ENCODE assay signal across 14 cellular contexts in the genomic region with DNA sequence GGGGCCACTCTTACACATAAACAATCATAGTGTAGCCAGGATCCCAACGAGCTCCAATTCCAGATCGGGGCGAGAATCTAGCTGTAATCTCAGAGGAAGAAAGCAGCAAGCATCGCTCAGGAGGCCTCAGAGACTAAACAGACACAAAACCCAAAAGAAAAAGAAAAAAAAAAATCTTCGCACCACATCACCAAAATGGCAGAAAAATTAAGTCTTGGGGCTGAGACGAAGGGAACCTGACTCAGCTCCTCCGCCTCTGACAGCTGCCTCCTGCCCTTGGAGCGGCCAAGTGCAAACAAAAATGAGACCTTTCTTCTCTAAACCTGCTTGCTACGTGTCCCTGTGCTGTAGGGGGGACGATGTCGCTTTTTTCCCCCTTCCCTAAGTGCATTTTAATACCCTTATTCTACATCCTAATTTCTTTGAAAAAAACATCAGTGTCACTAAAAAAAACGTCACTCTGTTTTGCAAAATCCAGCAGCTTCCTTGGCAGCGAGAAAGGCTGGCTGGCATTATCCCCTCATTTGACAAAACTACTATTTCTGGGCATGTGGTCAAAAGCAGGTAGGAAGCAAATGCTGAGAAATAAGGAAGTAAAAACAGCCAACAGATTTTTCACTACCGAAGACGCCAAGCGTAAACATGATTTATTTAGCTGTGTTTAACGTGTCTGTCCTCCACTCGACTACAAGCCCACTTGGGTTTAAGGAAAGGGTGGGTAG. TPM values are rescaled to one million over a fixed set of nuclear protein-coding genes. Genes with fewer than 3 reads are reported as not detected.
DNase-seq lines count a peak whose midpoint lies in the region; ATAC-seq and TF ChIP-seq lines count a peak whose summit lies in the region.
"Had no signal": no experiment of that assay in that cellular context is flagged by ENCODE, and none has a peak within 500 bp of the region (broad histone marks: within the 10 kb centered on the region; RNA-seq: fewer than 3 reads in every experiment).

No MANE protein-coding gene starts in this region.

- H3K27ac ChIP-seq in iPS-20b (ENCODE audit: low read length) (no peak overlapping the region), transverse colon (peak overlapping the region; percentile 12 to 42 (median 18))
- H3K27ac ChIP-seq: colonic mucosa had no signal

- H3K36me3 Mint-ChIP-seq in activated T-helper 17 cell treated with anti-CD3 and anti-CD28 coated beads, Interleukin-2, amount 50 U/mL, for 72 hours (ENCODE audit: low read depth): peaks cover 92% of the 10 kb centered on the region
- H3K36me3 Mint-ChIP-seq: memory B cell had no signal

- DNase-seq in activated effector memory CD4-positive, alpha-beta T cell treated with anti-CD3 and anti-CD28 coated beads, Interleukin-2, amount 50 U/mL, for 16 hours: peak; percentile 80
- no peak for DNase-seq in activated effector memory CD4-positive, alpha-beta T cell treated with Interleukin-2 at 50 U/mL for 16 hours
- DNase-seq in transverse colon (no peak), KG1 (lab: John Stamatoyannopoulos, UW) (no peak), SHP77 treated with DMSO at 0.1 percent for 48 hours (lab: John Stamatoyannopoulos, UW) (no peak)
- DNase-seq: colonic mucosa, GDM1 had no signal

- no peaks in the 10 kb centered on the region for H3K9me3 Mint-ChIP-seq in activated T-helper 17 cell treated with anti-CD3 and anti-CD28 coated beads, Interleukin-2, amount 50 U/mL, for 72 hours
- H3K9me3 Mint-ChIP-seq: memory B cell had no signal

- H3K4me3 ChIP-seq in iPS-20b (ENCODE audit: low read length): no peak overlapping the region
- no peak overlapping the region for H3K4me3 ChIP-seq in transverse colon
- H3K4me3 ChIP-seq: colonic mucosa had no signal

- peak overlapping the region; percentile 91; the same call in 1 of the 2 replicates for H3K9ac ChIP-seq in iPS-20b (ENCODE audit: low read depth, low read length)

- TF ChIP-seq CTCF in transverse colon (IDR thresholded peaks at IDR 0.05): no peak

- H3K27me3 Mint-ChIP-seq in activated T-helper 17 cell treated with anti-CD3 and anti-CD28 coated beads, Interleukin-2, amount 50 U/mL, for 72 hours: no peaks in the 10 kb centered on the region

- H3K4me1 ChIP-seq in iPS-20b (ENCODE audit: insufficient read depth, low read length): peaks cover 53% of the 10 kb centered on the region
- peaks cover 0 to 22% (median 13%) of the 10 kb centered on the region in 4 donors for H3K4me1 ChIP-seq in transverse colon
- H3K4me1 ChIP-seq: colonic mucosa had no signal

- intact Hi-C loops in transverse colon (cut with DNase I; ENCODE audit: low total_unique reads): no loop called here

- peaks cover 67% of the 10 kb centered on the region for H3K4me1 Mint-ChIP-seq in activated T-helper 17 cell treated with anti-CD3 and anti-CD28 coated beads, Interleukin-2, amount 50 U/mL, for 72 hours
- H3K4me1 Mint-ChIP-seq: memory B cell had no signal

- TF ChIP-seq EP300 in transverse colon (IDR thresholded peaks at IDR 0.05; ENCODE audit: low read depth): no peak

- peak overlapping the region; percentile 88 for H3K27ac Mint-ChIP-seq in activated T-helper 17 cell treated with anti-CD3 and anti-CD28 coated beads, Interleukin-2, amount 50 U/mL, for 72 hours
- H3K27ac Mint-ChIP-seq: memory B cell had no signal

- 0 out of 2 replicates have a peak, but pooled peaks cover 4% of the 10 kb centered on the region for H3K27me3 ChIP-seq in iPS-20b (ENCODE audit: insufficient read depth, low read length)
- peaks cover 20% of the 10 kb centered on the region for H3K27me3 ChIP-seq in transverse colon

- no peak for TF ChIP-seq POLR2A in transverse colon (IDR thresholded peaks at IDR 0.05)

- 43 to 45% methylated on average over 8 to 18 of the region's 18 CpGs for WGBS in transverse colon (ENCODE audit: low coverage in 1 of 2), 2 donors

- in situ Hi-C loops in transverse colon (cut with MboI; ENCODE audit: low pct_ligation_motif_present in 1 of 4, low pct_unique_long_range_greater_than_20kb in 1 of 4, low sequenced_read_pairs in 3 of 4): no loop called here

- H3K9me3 ChIP-seq in iPS-20b (ENCODE audit: insufficient read depth, low read depth, low read length) (no peaks in the 10 kb centered on the region), transverse colon (no peaks in the 10 kb centered on the region)
- H3K9me3 ChIP-seq: colonic mucosa had no signal

- no peaks in the 10 kb centered on the region for H3K36me3 ChIP-seq in iPS-20b (ENCODE audit: insufficient read depth, low read depth, low read length)
- no peaks in the 10 kb centered on the region for H3K36me3 ChIP-seq in transverse colon
- H3K36me3 ChIP-seq: colonic mucosa had no signal

- H3K4me3 Mint-ChIP-seq in activated T-helper 17 cell treated with anti-CD3 and anti-CD28 coated beads, Interleukin-2, amount 50 U/mL, for 72 hours: peak overlapping the region; percentile 96
- H3K4me3 Mint-ChIP-seq: memory B cell had no signal

- ATAC-seq in activated T-helper 17 cell treated with anti-CD3 and anti-CD28 coated beads, Interleukin-2, amount 50 U/mL, for 72 hours (replicated peaks): peak; percentile 38
- ATAC-seq in GM18517 (IDR thresholded peaks at IDR 0.05; ENCODE audit: unreplicated experiment): no peak
- ATAC-seq: SK-N-SH treated with all-trans-retinoic acid at 6 μM for 48 hours had no signal

RNA-seq across cellular contexts. Expression of gene BCL11B, which starts 30.5 kb away (rescaled TPM):
- 10 to 100 TPM; 51.4 to 52.9 TPM for total RNA-seq in activated T-helper 17 cell treated with anti-CD3 and anti-CD28 coated beads, Interleukin-2, amount 50 U/mL, for 72 hours
- total RNA-seq in transverse colon: 1 to 10 TPM in 3 of 4 donors, under 1 TPM in 1; 0.37 to 4.8 (median 3.7) TPM
- total RNA-seq: LHCN-M2, NCI-H460 had no signal

Comparison
In these comparisons a context has a peak if more than half of its experiments do, and no peak if none do; other contexts are left out.
1. RNA of gene BCL11B, which starts 30.5 kb away (total RNA-seq): 51.4 to 52.9 TPM in activated T-helper 17 cell treated with anti-CD3 and anti-CD28 coated beads, Interleukin-2, amount 50 U/mL, for 72 hours; 0.37 to 4.8 TPM in transverse colon; every median in the first group is over 4 times any median in the second.